ENCODE assay signal across 34 cellular contexts in genomic region chr18:78681396-78681795, GRCh38.
"Had no signal": no experiment of that assay in that cellular context is flagged by ENCODE, and none has a peak within 500 bp of the region (broad histone marks: within the 10 kb centered on the region; RNA-seq: fewer than 3 reads in every experiment).

No MANE protein-coding gene starts in this region.

- FAIRE-seq: astrocyte, TTC549 had no signal

- H3K9me3 ChIP-seq: adrenal gland, body of pancreas, breast epithelium had no signal

- DNase-seq: activated B cell treated with CpG ODN at 0.5 μM for 24 hours; activated CD4-positive, alpha-beta memory T cell treated with anti-CD3 and anti-CD28 coated beads, Interleukin-2, amount 10 ng/mL, durations not matched to agents 7 days and 5 days; activated CD4-positive, alpha-beta T cell treated with anti-CD3 and anti-CD28 coated beads for 1 hour; activated CD4-positive, alpha-beta T cell treated with anti-CD3 and anti-CD28 coated beads for 36 hours; activated CD4-positive, alpha-beta T cell treated with anti-CD3 and anti-CD28 coated beads for 48 hours; activated CD4-positive, alpha-beta T cell treated with anti-CD3 and anti-CD28 coated beads, Interleukin-2, amount 10 ng/mL, durations not matched to agents 7 days and 5 days; activated CD4-positive, alpha-beta T cell treated with anti-CD3 and anti-CD28 coated beads, Interleukin-2, amount 50 U/mL, for 48 hours; activated CD8-positive, alpha-beta memory T cell treated with anti-CD3 and anti-CD28 coated beads, Interleukin-2, amount 50 U/mL, for 4 hours; activated CD8-positive, alpha-beta T cell treated with anti-CD3 and anti-CD28 coated beads, Interleukin-2, amount 10 ng/mL, durations not matched to agents 7 days and 5 days; activated effector memory CD4-positive, alpha-beta T cell treated with anti-CD3 and anti-CD28 coated beads, Interleukin-2, amount 50 U/mL, for 16 hours; activated gamma-delta T cell treated with Interleukin-2 at 50 U/mL for 16 hours; activated naive CD4-positive, alpha-beta T cell; activated naive CD4-positive, alpha-beta T cell treated with anti-CD3 and anti-CD28 coated beads for 36 hours; activated naive CD4-positive, alpha-beta T cell treated with anti-CD3 and anti-CD28 coated beads, Interleukin-2, amount 50 U/mL, for 16 hours; activated naive CD8-positive, alpha-beta T cell treated with anti-CD3 and anti-CD28 coated beads for 36 hours; activated T-cell treated with anti-CD3 and anti-CD28 coated beads for 4 hours; activated T-cell treated with anti-CD3 and anti-CD28 coated beads, Interleukin-2, amount 50 U/mL, for 1 hour; activated T-cell treated with anti-CD3 and anti-CD28 coated beads, Interleukin-2, amount 50 U/mL, for 4 hours; activated T-cell treated with anti-CD3 and anti-CD28 coated beads, Interleukin-2, amount 50 U/mL, for 72 hours; adrenal gland; amniotic stem cell; body of pancreas; brain microvascular endothelial cell; central memory CD4-positive, alpha-beta T cell; SW 1271; T-helper 1 cell; T-helper 2 cell; T-helper 9 cell had no signal

- H3K27ac ChIP-seq: adrenal gland, body of pancreas, brain microvascular endothelial cell, breast epithelium, VCaP had no signal

- H3K27me3 ChIP-seq: adrenal gland, body of pancreas, brain microvascular endothelial cell had no signal

- H3K36me3 ChIP-seq: adrenal gland, brain microvascular endothelial cell, breast epithelium had no signal

- H3K4me3 ChIP-seq: adrenal gland, body of pancreas, breast epithelium had no signal

- H3K4me1 ChIP-seq: adrenal gland, body of pancreas, breast epithelium had no signal

- ATAC-seq: activated CD4-positive, alpha-beta T cell treated with anti-CD3 and anti-CD28 coated beads for 36 hours; activated CD8-positive, alpha-beta T cell treated with anti-CD3 and anti-CD28 coated beads, Interleukin-2, amount 10 ng/mL, durations not matched to agents 7 days and 5 days; activated naive CD4-positive, alpha-beta T cell treated with anti-CD3 and anti-CD28 coated beads, Interleukin-2, amount 50 U/mL, for 72 hours; activated T-cell treated with anti-CD3 and anti-CD28 coated beads, Interleukin-2, amount 50 U/mL, for 4 hours; activated T-cell treated with anti-CD3 and anti-CD28 coated beads, Interleukin-2, amount 50 U/mL, for 72 hours; activated T-helper 17 cell treated with anti-CD3 and anti-CD28 coated beads, Interleukin-2, amount 50 U/mL, for 72 hours; body of pancreas had no signal
